9 cellular contexts compared by ENCODE assay signal in the genomic region with DNA sequence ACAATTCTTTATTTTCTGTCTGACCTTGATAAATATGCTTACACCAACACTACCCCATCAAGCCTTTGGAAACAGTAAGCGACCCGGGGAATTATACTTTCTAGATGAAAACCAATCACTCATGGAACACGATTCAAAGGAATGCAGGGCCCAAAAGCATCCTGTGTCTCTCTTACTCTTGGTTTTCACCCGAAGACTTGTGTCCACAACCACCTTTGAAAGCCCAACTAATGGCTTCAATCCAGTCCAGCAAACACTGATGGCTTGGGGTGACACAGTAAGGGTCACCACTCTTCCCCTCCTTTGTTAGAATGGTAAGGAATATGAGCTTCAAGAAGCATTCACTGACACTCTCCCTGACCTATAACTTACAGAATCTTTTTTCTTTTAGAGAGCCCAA. TPM values are rescaled to one million over a fixed set of nuclear protein-coding genes. Genes with fewer than 3 reads are reported as not detected.
DNase-seq lines count a peak whose midpoint lies in the region; ATAC-seq, FAIRE-seq and TF ChIP-seq lines count a peak whose summit lies in the region.
"Had no signal": no experiment of that assay in that cellular context is flagged by ENCODE, and none has a peak within 500 bp of the region (broad histone marks: within the 10 kb centered on the region; RNA-seq: fewer than 3 reads in every experiment).

No MANE protein-coding gene starts in this region.

- H2AK5ac ChIP-seq in H9 (ENCODE audit: insufficient read length, low read length) (no peak overlapping the region), mesenchymal stem cell (ENCODE audit: low read length, severe bottlenecking) (no peak overlapping the region)

- no peak for DNase-seq in A673 (ENCODE audit: low spot score)
- DNase-seq in H9: no peak
- no peak for DNase-seq in astrocyte (ENCODE audit: low read depth)
- no peak for DNase-seq in mesenchymal stem cell
- no peak for DNase-seq in NCI-H2081 treated with DMSO at 0.1 percent for 48 hours (lab: John Stamatoyannopoulos, UW)
- no peak for DNase-seq in NCI-H446 (lab: John Stamatoyannopoulos, UW)
- DNase-seq in GM19238 (ENCODE audit: insufficient read length, low spot score): no peak
- DNase-seq: SJCRH30 had no signal

- H3K27ac Mint-ChIP-seq in H9: peak overlapping the region; percentile 8 to 86 (median 46); a peak in 6 of 7 replicates
- H3K27ac Mint-ChIP-seq in astrocyte (ENCODE audit: unreplicated experiment): peak overlapping the region; percentile 99

- H3K27me3 ChIP-seq in A673 (replicated peaks; ENCODE audit: insufficient read depth, low read depth, low read length, poor library complexity): no peaks in the 10 kb centered on the region
- H3K27me3 ChIP-seq in H9 (ENCODE audit: insufficient read depth, low read length): no peaks in the 10 kb centered on the region
- no peaks in the 10 kb centered on the region for H3K27me3 ChIP-seq in astrocyte (ENCODE audit: insufficient read depth, low read length)
- H3K27me3 ChIP-seq in mesenchymal stem cell (ENCODE audit: control insufficient read depth in 1 of 2, insufficient read depth in 1 of 2, low read length in 2 of 2): no peaks in the 10 kb centered on the region
- H3K27me3 ChIP-seq: SJCRH30 had no signal

- H4K8ac ChIP-seq in H9 (replicated peaks; ENCODE audit: insufficient read length, low read depth, low read length) (no peak overlapping the region), mesenchymal stem cell (ENCODE audit: low read length) (no peak overlapping the region)

- peaks cover 7% of the 10 kb centered on the region for H3K23me2 ChIP-seq in H9 (ENCODE audit: insufficient read length, low read depth, low read length, poor library complexity, severe bottlenecking)

- no peak overlapping the region for H3K56ac ChIP-seq in H9 (ENCODE audit: insufficient read length, low read depth, low read length)

- H3K27me3 Mint-ChIP-seq in H9 (ENCODE audit: low read depth): no peaks in the 10 kb centered on the region
- no peaks in the 10 kb centered on the region for H3K27me3 Mint-ChIP-seq in astrocyte (ENCODE audit: low read depth, unreplicated experiment)

- TF ChIP-seq CTCF in A673 (conservative IDR thresholded peaks at IDR 0.05; ENCODE audit: low read depth, low read length) (no peak), H9 (conservative IDR thresholded peaks at IDR 0.05) (no peak), astrocyte (IDR thresholded peaks at IDR 0.05; ENCODE audit: insufficient read depth, low read depth, low read length) (no peak)

- H3K27ac ChIP-seq in A673 (ENCODE audit: low read depth, low read length, poor library complexity, severe bottlenecking): peak overlapping the region; percentile 93
- H3K27ac ChIP-seq in H9 (ENCODE audit: insufficient read length, low read depth, low read length): no peak overlapping the region
- no peak overlapping the region for H3K27ac ChIP-seq in astrocyte (ENCODE audit: low read depth, low read length)
- no peak overlapping the region for H3K27ac ChIP-seq in mesenchymal stem cell (ENCODE audit: low read length, poor library complexity, severe bottlenecking)

- intact Hi-C loops in A673 (cut with micrococcal nuclease; ENCODE audit: unreplicated experiment): loop anchor here (5.0 kb wide), 3 partner anchors 296 to 496 kb away; no protein-coding TSS in a partner anchor

- CTCF ChIA-PET in A673 (lab: Charles Lee): interaction anchor here (1.4 kb wide), 1 partner anchor 87 kb away, joined by 3 read pairs; no protein-coding TSS in a partner anchor

- H3K23ac ChIP-seq in H9 (ENCODE audit: insufficient read length, low read depth, low read length) (no peak overlapping the region), mesenchymal stem cell (ENCODE audit: low read length in 2 of 2) (no peak overlapping the region)

- BruUV-seq in A673 (replicated peaks; lab: Mats Ljungman, UMichigan): no TSS peak

- peaks cover 16% of the 10 kb centered on the region for H3K4me1 ChIP-seq in A673 (ENCODE audit: insufficient read depth, low read length, poor library complexity, severe bottlenecking)
- H3K4me1 ChIP-seq in H9 (ENCODE audit: insufficient read depth, low read length): 0 out of 2 replicates have a peak, but pooled peaks cover 3% of the 10 kb centered on the region
- peaks cover 14% of the 10 kb centered on the region for H3K4me1 ChIP-seq in astrocyte (ENCODE audit: insufficient read depth, low read length)
- peaks cover 3% of the 10 kb centered on the region for H3K4me1 ChIP-seq in mesenchymal stem cell (ENCODE audit: control insufficient read depth, insufficient read depth, low read depth, low read length)
- H3K4me1 ChIP-seq: SJCRH30 had no signal

- H2BK12ac ChIP-seq in H9 (ENCODE audit: insufficient read length, low read depth, low read length) (no peak overlapping the region), mesenchymal stem cell (ENCODE audit: low read length in 2 of 2) (no peak overlapping the region)

- no peak for ATAC-seq in GM21529 (IDR thresholded peaks at IDR 0.05; ENCODE audit: unreplicated experiment)

- FAIRE-seq in astrocyte (lab: Jason Lieb, UNC): no peak

- H3K79me2 ChIP-seq in H9 (ENCODE audit: insufficient read depth, low read length) (peaks cover 4% of the 10 kb centered on the region; the same call in 1 of the 2 replicates), astrocyte (ENCODE audit: insufficient read depth, low read length) (peaks cover 24% of the 10 kb centered on the region)

- H2AFZ ChIP-seq in H9 (ENCODE audit: low read length) (no peak overlapping the region), astrocyte (ENCODE audit: low read depth, low read length) (no peak overlapping the region), mesenchymal stem cell (ENCODE audit: low read depth, low read length) (no peak overlapping the region)

- H3K4me3 ChIP-seq in A673 (ENCODE audit: low read depth, low read length, poor library complexity, severe bottlenecking): peak overlapping the region; percentile 77
- no peak overlapping the region for H3K4me3 ChIP-seq in astrocyte (ENCODE audit: insufficient read depth, low read depth, low read length)
- peak overlapping the region in 1 of 2 experiments; percentile 96 for H3K4me3 ChIP-seq in mesenchymal stem cell (ENCODE audit: insufficient read depth in 1 of 2, low read depth in 1 of 2, low read length in 2 of 2)

- H2BK5ac ChIP-seq in H9 (ENCODE audit: insufficient read length, low read length) (no peak overlapping the region), mesenchymal stem cell (ENCODE audit: low read depth, low read length, poor library complexity, severe bottlenecking) (no peak overlapping the region)

- H3K4ac ChIP-seq in H9 (ENCODE audit: low read depth, low read length) (no peak overlapping the region), mesenchymal stem cell (ENCODE audit: low read depth in 1 of 2, low read length in 2 of 2) (peak overlapping the region in 1 of 2 experiments; percentile 39)

- H3K9me3 ChIP-seq in A673 (ENCODE audit: low read depth, low read length, poor library complexity, severe bottlenecking) (no peaks in the 10 kb centered on the region), H9 (ENCODE audit: control insufficient read depth, low read depth, low read length) (no peaks in the 10 kb centered on the region), astrocyte (ENCODE audit: insufficient read depth, low read depth, low read length) (no peaks in the 10 kb centered on the region), mesenchymal stem cell (ENCODE audit: control insufficient read depth, low read length) (no peaks in the 10 kb centered on the region)
- H3K9me3 ChIP-seq: SJCRH30 had no signal

- H3K14ac ChIP-seq in H9 (ENCODE audit: insufficient read depth, low read length): no peak overlapping the region
- no peak overlapping the region for H3K14ac ChIP-seq in mesenchymal stem cell (ENCODE audit: low read length in 2 of 2)

- H3K18ac ChIP-seq in H9 (ENCODE audit: insufficient read length, low read depth, low read length) (no peak overlapping the region), mesenchymal stem cell (ENCODE audit: low read depth in 1 of 2, low read length in 2 of 2) (no peak overlapping the region)

- no peak overlapping the region for H3T11ph ChIP-seq in H9 (ENCODE audit: low read length)

- no peak overlapping the region for H2BK15ac ChIP-seq in H9 (ENCODE audit: low read depth, low read length)
- H2BK15ac ChIP-seq in mesenchymal stem cell (ENCODE audit: low read depth, poor library complexity, severe bottlenecking): no peak overlapping the region

- H4K91ac ChIP-seq in H9 (ENCODE audit: insufficient read length, low read depth, low read length) (no peak overlapping the region), mesenchymal stem cell (ENCODE audit: low read length) (no peak overlapping the region)

- WGBS in H9 (ENCODE audit: extremely low coverage, insufficient read length, low lambda C conversion rate): no CpG with 5 or more reads among the region's 4 CpGs
- WGBS in mesenchymal stem cell: 75% methylated on average over 4 of the region's 4 CpGs

- H4K5ac ChIP-seq in H9 (ENCODE audit: insufficient read length, low read depth, low read length): no peak overlapping the region

- no peaks in the 10 kb centered on the region for H3K79me1 ChIP-seq in H9 (ENCODE audit: insufficient read depth, low read depth, low read length, poor library complexity, severe bottlenecking)
- H3K79me1 ChIP-seq in mesenchymal stem cell (replicated peaks; ENCODE audit: low read length, poor library complexity, severe bottlenecking): peaks cover 11% of the 10 kb centered on the region

- H4K20me1 ChIP-seq in H9 (ENCODE audit: control insufficient read depth, insufficient read depth, insufficient read length) (no peaks in the 10 kb centered on the region), astrocyte (ENCODE audit: insufficient read depth, low read length) (no peaks in the 10 kb centered on the region)

- POLR2A ChIA-PET in A673 (lab: Charles Lee; ENCODE audit: low non-redundant PET): interaction anchor here (0.6 kb wide), 1 partner anchor 71 kb away, joined by 5 read pairs; no protein-coding TSS in a partner anchor

- H3K36me3 ChIP-seq in A673 (ENCODE audit: insufficient read depth, low read length, poor library complexity, severe bottlenecking): peaks cover 16% of the 10 kb centered on the region
- no peaks in the 10 kb centered on the region for H3K36me3 ChIP-seq in astrocyte (ENCODE audit: insufficient read depth, low read length)
- H3K36me3 ChIP-seq in mesenchymal stem cell (ENCODE audit: control insufficient read depth in 1 of 2, insufficient read depth in 2 of 2, low read depth in 1 of 2, low read length in 2 of 2): peaks cover 0 to 18% of the 10 kb centered on the region in 2 experiments

- no peaks in the 10 kb centered on the region for H3K9me3 Mint-ChIP-seq in H9
- H3K9me3 Mint-ChIP-seq in astrocyte (ENCODE audit: unreplicated experiment): no peaks in the 10 kb centered on the region

- H3K4me1 Mint-ChIP-seq in H9 (peaks cover 34% of the 10 kb centered on the region in 2 experiments), astrocyte (ENCODE audit: low read depth, unreplicated experiment) (peaks cover 17% of the 10 kb centered on the region)

- H3K9ac ChIP-seq in H9 (ENCODE audit: extremely low read depth, insufficient read length, low read length) (peak overlapping the region; percentile 20), astrocyte (ENCODE audit: low read length) (peak overlapping the region; percentile 96), mesenchymal stem cell (ENCODE audit: low read length) (peak overlapping the region; percentile 94)

- H3K4me2 ChIP-seq in H9 (ENCODE audit: insufficient read depth, insufficient read length, low read length): peak overlapping the region; percentile 91
- H3K4me2 ChIP-seq in astrocyte (ENCODE audit: low read length): peak overlapping the region; percentile 97
- H3K4me2 ChIP-seq in mesenchymal stem cell (ENCODE audit: low read length, poor library complexity, severe bottlenecking): peak overlapping the region; percentile 96

- no peak overlapping the region for H2BK20ac ChIP-seq in H9 (ENCODE audit: low read depth, low read length, poor library complexity, severe bottlenecking)

- H2BK120ac ChIP-seq in H9 (ENCODE audit: low read depth, low read length, poor library complexity, severe bottlenecking): no peak overlapping the region
- no peak overlapping the region for H2BK120ac ChIP-seq in mesenchymal stem cell (ENCODE audit: low read depth, low read length)

- H3K36me3 Mint-ChIP-seq in H9 (ENCODE audit: insufficient read depth in 1 of 3, low read depth in 3 of 3) (peaks cover 11 to 34% (median 25%) of the 10 kb centered on the region in 3 experiments; a peak in 6 of 7 replicates), astrocyte (ENCODE audit: low read depth, unreplicated experiment) (peaks cover under 1% of the 10 kb centered on the region)

- H3K4me3 Mint-ChIP-seq in H9: peak overlapping the region; percentile 86 to 94
- peak overlapping the region; percentile 94 for H3K4me3 Mint-ChIP-seq in astrocyte (ENCODE audit: unreplicated experiment)

RNA-seq across cellular contexts. Expression of a gene that starts 1.6 kb away (rescaled TPM):
- total RNA-seq in A673 (2021): 31.4 and 31.6 TPM in 2 replicates
- total RNA-seq in H9 (2021): 32.4 and 33.6 TPM in 2 replicates
- 16.5 and 16.8 TPM in 2 replicates for total RNA-seq in astrocyte
- polyA plus RNA-seq in mesenchymal stem cell (2013, experiment 1 of 2): 6.7 TPM
- polyA plus RNA-seq in mesenchymal stem cell (2013, experiment 2 of 2): 6.3 TPM

Comparison
In these comparisons a context has a peak if more than half of its experiments do, and no peak if none do; other contexts are left out.
1. H3K9ac ChIP-seq: peak in every context shown above with its lines; median percentile 96 in astrocyte; 94 in mesenchymal stem cell; 20 in H9.